Comparison of ENCODE assay signal across 8 cellular contexts in the genomic region with DNA sequence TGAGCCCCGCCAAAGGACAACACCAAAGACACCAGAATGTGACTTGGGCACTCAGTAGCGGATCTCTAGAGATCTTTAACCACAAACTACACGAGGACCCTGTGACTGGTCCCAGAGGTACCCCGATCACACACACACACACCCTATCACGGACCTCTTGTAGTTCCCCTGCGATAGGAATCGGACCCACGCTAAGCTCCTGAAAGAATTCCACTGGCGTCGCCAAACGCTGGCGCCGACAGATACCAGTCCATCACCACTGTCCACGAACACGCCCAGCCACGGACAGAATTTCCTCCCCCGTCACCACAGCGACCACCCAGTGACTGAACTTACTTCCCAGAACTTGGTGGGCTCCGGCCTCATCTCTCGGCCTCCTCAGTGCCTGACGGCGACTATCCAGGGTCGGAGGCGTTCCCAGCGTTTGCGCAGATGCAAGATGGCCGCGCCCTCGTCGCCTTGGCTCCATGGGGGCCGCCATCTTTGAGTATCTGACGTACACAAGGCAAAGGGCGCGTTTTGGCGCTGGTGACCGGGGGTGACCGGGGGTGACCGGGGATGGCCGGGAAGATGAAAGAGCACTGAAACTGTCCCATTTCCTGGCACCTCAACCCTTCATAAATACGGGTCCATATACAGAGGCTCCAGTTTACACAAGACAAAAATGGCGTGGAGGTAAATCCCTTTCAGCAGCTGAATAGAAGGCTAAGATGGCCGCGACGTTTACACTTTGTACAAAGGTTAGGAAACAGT. TPM values are rescaled to one million over a fixed set of nuclear protein-coding genes. Genes with fewer than 3 reads are reported as not detected.
A peak's percentile ranks its signal among the peaks of the same experiment; 100 is the strongest.
DNase-seq lines count a peak whose midpoint lies in the region; ATAC-seq and TF ChIP-seq lines count a peak whose summit lies in the region.

A gene (minus strand): TSS at position 407 of the 753 bp plus-strand sequence. CDS start 4,500 bp downstream, outside the sequence.

- TF ChIP-seq RAD21 in SK-N-SH (IDR thresholded peaks at IDR 0.05; ENCODE audit: low read length) = no peak

- H3K79me2 ChIP-seq in DND-41 (ENCODE audit: insufficient read depth, low read length) (peaks cover 42% of the 10 kb centered on the region), SK-N-SH (ENCODE audit: insufficient read depth) (peaks cover 26% of the 10 kb centered on the region; the same call in 1 of the 2 replicates)

- H3K27me3 ChIP-seq in DND-41 (ENCODE audit: insufficient read depth, low read length, poor library complexity) (no peaks in the 10 kb centered on the region), SK-N-SH (ENCODE audit: insufficient read depth) (no peaks in the 10 kb centered on the region), suprapubic skin (no peaks in the 10 kb centered on the region)

- peaks cover 12% of the 10 kb centered on the region for H3K9me3 ChIP-seq in DND-41 (ENCODE audit: insufficient read depth, low read length, severe bottlenecking)
- peaks cover 10% of the 10 kb centered on the region; the same call in 1 of the 2 replicates for H3K9me3 ChIP-seq in SK-N-SH
- H3K9me3 ChIP-seq in suprapubic skin = peaks cover 25% of the 10 kb centered on the region

- H3K4me2 ChIP-seq in DND-41 (ENCODE audit: insufficient read depth, low read length) (peak within 1 kb of the TSS; percentile 92), SK-N-SH (peak within 1 kb of the TSS; percentile 70)

- peak within 1 kb of the TSS; percentile 98 for H3K27ac Mint-ChIP-seq in activated naive CD8-positive, alpha-beta T cell treated with anti-CD3 and anti-CD28 coated beads for 36 hours
- H3K27ac Mint-ChIP-seq in glutamatergic neuron (ENCODE audit: unreplicated experiment) = peak within 1 kb of the TSS; percentile 96

- peaks cover 25% of the 10 kb centered on the region for H3K36me3 ChIP-seq in DND-41 (ENCODE audit: insufficient read depth, low read length)
- H3K36me3 ChIP-seq in SK-N-SH (replicated peaks in 1 of 2; ENCODE audit: control insufficient read depth in 1 of 2, insufficient read depth in 2 of 2, low read length in 1 of 2) = peaks cover 3 to 13% of the 10 kb centered on the region in 2 experiments
- H3K36me3 ChIP-seq in suprapubic skin = peaks cover 21% of the 10 kb centered on the region

- no peaks in the 10 kb centered on the region for H3K27me3 Mint-ChIP-seq in activated naive CD8-positive, alpha-beta T cell treated with anti-CD3 and anti-CD28 coated beads for 36 hours
- peaks cover 11% of the 10 kb centered on the region for H3K27me3 Mint-ChIP-seq in glutamatergic neuron (ENCODE audit: unreplicated experiment)

- H3K4me3 Mint-ChIP-seq in activated naive CD8-positive, alpha-beta T cell treated with anti-CD3 and anti-CD28 coated beads for 36 hours = peak within 1 kb of the TSS; percentile 89
- peak within 1 kb of the TSS; percentile 99 for H3K4me3 Mint-ChIP-seq in glutamatergic neuron (ENCODE audit: unreplicated experiment)

- peak; percentile 95 for ATAC-seq in DND-41 (ENCODE audit: insufficient read depth, low read depth)
- peak; percentile 76 for ATAC-seq in GM21786 (IDR thresholded peaks at IDR 0.05; ENCODE audit: unreplicated experiment)
- peak; percentile 96 for ATAC-seq in omental fat pad (ENCODE audit: low FRiP score)

- H3K4me1 Mint-ChIP-seq in activated naive CD8-positive, alpha-beta T cell treated with anti-CD3 and anti-CD28 coated beads for 36 hours = peaks cover 8% of the 10 kb centered on the region
- H3K4me1 Mint-ChIP-seq in glutamatergic neuron (ENCODE audit: low read depth, unreplicated experiment) = peaks cover 3% of the 10 kb centered on the region

- H3K4me3 ChIP-seq in DND-41 (ENCODE audit: low read depth in 1 of 2, low read length in 2 of 2) = peak within 1 kb of the TSS; percentile 46 to 83
- H3K4me3 ChIP-seq in SK-N-SH (ENCODE audit: low read depth in 2 of 2, low read length in 1 of 2) = peak within 1 kb of the TSS; percentile 76 to 84
- peak within 1 kb of the TSS; percentile 75 for H3K4me3 ChIP-seq in suprapubic skin

- no peak for TF ChIP-seq EP300 in SK-N-SH (IDR thresholded peaks at IDR 0.05; ENCODE audit: borderline replicate concordance in 1 of 2, low read depth in 1 of 2, low read length in 1 of 2)
- no peak for TF ChIP-seq EP300 in suprapubic skin (IDR thresholded peaks at IDR 0.05)

- peak in 1 of 2 donors; percentile 25 for TF ChIP-seq POLR2A in suprapubic skin (IDR thresholded peaks at IDR 0.05)

- no peaks in the 10 kb centered on the region for H3K9me2 ChIP-seq in SK-N-SH

- POLR2A ChIA-PET in SK-N-SH (lab: Yijun Ruan, JAX) = interaction anchor here (1.5 kb wide), 1 partner anchor 20 kb away, joined by 5 read pairs; a partner anchor contains a TSS

- WGBS in SK-N-SH (ENCODE audit: low lambda C conversion rate) = 1% methylated on average over 38 of the region's 44 CpGs
- WGBS in suprapubic skin = 0% methylated on average over 44 of the region's 44 CpGs

- CTCF ChIA-PET in SK-N-SH (lab: Yijun Ruan, JAX) = interaction anchor here (1.3 kb wide), 1 partner anchor 13 kb away, joined by 3 read pairs; no protein-coding TSS in a partner anchor

- no peak for TF ChIP-seq CTCF in DND-41 (IDR thresholded peaks at IDR 0.05; ENCODE audit: borderline replicate concordance, extremely low read depth, low read length, poor library complexity, severe bottlenecking)
- no peak for TF ChIP-seq CTCF in SK-N-SH (IDR thresholded peaks at IDR 0.05)
- no peak for TF ChIP-seq CTCF in glutamatergic neuron (IDR thresholded peaks at IDR 0.05; ENCODE audit: partially characterized antibody, unreplicated experiment)
- TF ChIP-seq CTCF in omental fat pad (IDR thresholded peaks at IDR 0.05) = no peak
- no peak for TF ChIP-seq CTCF in suprapubic skin (IDR thresholded peaks at IDR 0.05)

- DNase-seq in DND-41 (peak; percentile 88), M059J (ENCODE audit: low read depth) (peak; percentile 82), SK-N-SH (peak; percentile 84), glutamatergic neuron (peak; percentile 93), omental fat pad (ENCODE audit: low spot score) (peak; percentile 74), suprapubic skin (ENCODE audit: low spot score in 2 of 2) (peak; percentile 90 to 95)
- peak; percentile 86 for DNase-seq in activated naive CD8-positive, alpha-beta T cell treated with anti-CD3 and anti-CD28 coated beads for 36 hours

- H4K20me1 ChIP-seq in DND-41 (ENCODE audit: insufficient read depth, low read length) = no peaks in the 10 kb centered on the region
- no peaks in the 10 kb centered on the region for H4K20me1 ChIP-seq in SK-N-SH (ENCODE audit: insufficient read depth)

- H3K27ac ChIP-seq in DND-41 (ENCODE audit: low read length) (peak within 1 kb of the TSS; percentile 93), SK-N-SH (ENCODE audit: low read depth in 2 of 2, low read length in 1 of 2) (peak within 1 kb of the TSS; percentile 49 to 82; a peak in 3 of 4 replicates), suprapubic skin (peak within 1 kb of the TSS; percentile 75)

- H3K4me1 ChIP-seq in DND-41 (ENCODE audit: insufficient read depth, low read length) (peaks cover 24% of the 10 kb centered on the region), SK-N-SH (ENCODE audit: control insufficient read depth in 1 of 2, insufficient read depth in 2 of 2, low read depth in 1 of 2, low read length in 1 of 2) (peaks cover 0 to 5% of the 10 kb centered on the region in 2 experiments; a peak in 1 of 4 replicates), suprapubic skin (peaks cover 13% of the 10 kb centered on the region)

- H3K9ac ChIP-seq in DND-41 (ENCODE audit: low read depth, low read length) (peak within 1 kb of the TSS; percentile 62), SK-N-SH (peak within 1 kb of the TSS; percentile 66)

- H3K9me3 Mint-ChIP-seq in activated naive CD8-positive, alpha-beta T cell treated with anti-CD3 and anti-CD28 coated beads for 36 hours = peaks cover 41% of the 10 kb centered on the region
- H3K9me3 Mint-ChIP-seq in glutamatergic neuron (ENCODE audit: unreplicated experiment) = peaks cover 16% of the 10 kb centered on the region

- H3K36me3 Mint-ChIP-seq in activated naive CD8-positive, alpha-beta T cell treated with anti-CD3 and anti-CD28 coated beads for 36 hours = peaks cover 80% of the 10 kb centered on the region
- H3K36me3 Mint-ChIP-seq in glutamatergic neuron (ENCODE audit: unreplicated experiment) = peaks cover 26% of the 10 kb centered on the region

- H2AFZ ChIP-seq in DND-41 (ENCODE audit: low read depth, low read length) = peak within 1 kb of the TSS; percentile 93
- H2AFZ ChIP-seq in SK-N-SH (ENCODE audit: low read depth) = peak within 1 kb of the TSS; percentile 97

- no peaks in the 10 kb centered on the region for H3F3A ChIP-seq in SK-N-SH (replicated peaks; ENCODE audit: insufficient read depth)

TF ChIP-seq in SK-N-SH, 30 proteins besides CTCF, POLR2A, EP300 and RAD21 (continues in another document):
- TF ChIP-seq, protein P1, sequence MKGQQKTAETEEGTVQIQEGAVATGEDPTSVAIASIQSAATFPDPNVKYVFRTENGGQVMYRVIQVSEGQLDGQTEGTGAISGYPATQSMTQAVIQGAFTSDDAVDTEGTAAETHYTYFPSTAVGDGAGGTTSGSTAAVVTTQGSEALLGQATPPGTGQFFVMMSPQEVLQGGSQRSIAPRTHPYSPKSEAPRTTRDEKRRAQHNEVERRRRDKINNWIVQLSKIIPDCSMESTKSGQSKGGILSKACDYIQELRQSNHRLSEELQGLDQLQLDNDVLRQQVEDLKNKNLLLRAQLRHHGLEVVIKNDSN (IDR thresholded peaks at IDR 0.05; ENCODE audit: borderline replicate concordance, low read depth) = no peak
- TF ChIP-seq NRF1 (IDR thresholded peaks at IDR 0.05; ENCODE audit: low read depth, low read length) = peak; percentile 65; the same call in 1 of the 2 replicates
- TF ChIP-seq TAF1 (IDR thresholded peaks at IDR 0.05; ENCODE audit: borderline replicate concordance, low read depth, low read length) = peak; percentile 57; the same call in 1 of the 2 replicates
- no peak for TF ChIP-seq FOSL2 (IDR thresholded peaks at IDR 0.05; ENCODE audit: borderline replicate concordance, low read depth)
- peak; percentile 36; the same call in 1 of the 2 replicates for TF ChIP-seq POLR2AphosphoS5 (IDR thresholded peaks at IDR 0.05; ENCODE audit: low read depth, low read length)

RNA-seq across cellular contexts. Expression of the gene that starts here (rescaled TPM):
- 2.0 and 5.7 TPM in 2 replicates for total RNA-seq in M059J (2014; rRNA removed; shearing (Covaris generic))
- 1.6 and 3.0 TPM in 2 replicates for polyA plus RNA-seq in SK-N-SH (2012; rRNA removed)
- polyA plus RNA-seq in SK-N-SH (2012; cell fraction: cytosol; rRNA removed) = 2.3 and 2.4 TPM in 2 replicates
- polyA plus RNA-seq in SK-N-SH (2012; cell fraction: nucleus; rRNA removed) = 2.7 and 4.2 TPM in 2 replicates
- 1 to 10 TPM; 8.4 to 8.5 TPM for total RNA-seq in activated naive CD8-positive, alpha-beta T cell treated with anti-CD3 and anti-CD28 coated beads for 36 hours
- total RNA-seq in glutamatergic neuron (ENCODE audit: unreplicated experiment) (12.3 TPM), omental fat pad (10 to 100 TPM in 1 of 4 donors, 1 to 10 TPM in 3; 7.0 to 12.8 (median 8.6) TPM), suprapubic skin (10 to 100 TPM; 10.2 to 19.6 (median 13.6) TPM)

Comparison
In these comparisons a context has a peak if more than half of its experiments do, and no peak if none do; other contexts are left out.
1. Peak in every context shown above with its lines: DNase-seq, ATAC-seq, H3K4me3 ChIP-seq and H3K27ac ChIP-seq.